In the genomic region with DNA sequence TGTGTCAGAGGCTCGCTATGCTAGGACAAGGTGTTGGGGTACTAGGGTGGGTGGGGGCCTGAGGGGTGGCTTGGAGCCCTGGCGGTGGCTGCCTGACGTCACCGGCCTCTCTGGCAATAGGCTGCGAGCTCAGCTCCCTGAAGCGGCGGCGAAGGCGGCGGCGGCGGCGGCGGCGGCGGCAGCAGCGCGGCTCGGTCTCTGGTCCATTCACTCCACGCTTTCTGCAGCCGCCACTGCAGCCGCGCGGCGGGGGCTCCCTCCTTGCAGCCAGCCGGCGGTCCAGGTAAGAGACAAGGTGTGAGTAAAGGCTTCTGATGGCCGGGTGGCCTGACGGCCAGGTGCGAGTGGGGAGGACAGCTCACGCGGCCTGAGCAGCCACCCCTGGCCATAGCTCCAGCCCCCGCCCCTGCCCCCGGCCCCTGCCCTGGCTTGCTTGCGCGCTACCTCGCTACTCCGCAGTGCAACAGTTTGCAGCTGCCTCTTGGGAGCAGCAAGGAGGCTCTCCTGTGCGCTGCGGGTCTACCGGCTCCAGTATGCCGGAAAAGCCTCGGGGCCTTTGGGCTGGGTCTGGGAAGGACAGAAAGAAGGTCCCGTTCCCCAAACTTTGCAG, we compare ENCODE assay signal across 10 cellular contexts. TPM values are rescaled to one million over a fixed set of nuclear protein-coding genes. Genes with fewer than 3 reads are reported as not detected.
DNase-seq lines count a peak whose midpoint lies in the region; ATAC-seq, FAIRE-seq and TF ChIP-seq lines count a peak whose summit lies in the region.
"Had no signal": no experiment of that assay in that cellular context is flagged by ENCODE, and none has a peak within 500 bp of the region (broad histone marks: within the 10 kb centered on the region; RNA-seq: fewer than 3 reads in every experiment).

Gene C11orf87, plus strand, starts transcription at position 210 of the 610 bp plus-strand sequence. CDS start 1,444 bp downstream, outside the sequence.

- FAIRE-seq in frontal cortex (lab: Jason Lieb, UNC) = no peak

- TF ChIP-seq CTCF in progenitor cell of endocrine pancreas (IDR thresholded peaks at IDR 0.05; ENCODE audit: unreplicated experiment) (no peak), omental fat pad (IDR thresholded peaks at IDR 0.05) (no peak)

- H3K4me3 Mint-ChIP-seq in progenitor cell of endocrine pancreas (ENCODE audit: low read depth) (peak within 1 kb of the TSS; percentile 59), immature natural killer cell (peak within 1 kb of the TSS in 1 of 5 donors; percentile 2)
- H3K4me3 Mint-ChIP-seq: stimulated activated naive CD8-positive, alpha-beta T cell treated with anti-CD3 and anti-CD28 coated beads, Interleukin-15, Interleukin-2, amounts not matched to agents 100 ng/mL and 50 ng/mL, for 24 hours had no signal

- no peaks in the 10 kb centered on the region for H3K9me3 Mint-ChIP-seq in progenitor cell of endocrine pancreas (ENCODE audit: low read depth)
- peaks cover 2 to 22% (median 9%) of the 10 kb centered on the region in 6 donors for H3K9me3 Mint-ChIP-seq in immature natural killer cell
- H3K9me3 Mint-ChIP-seq: stimulated activated naive CD8-positive, alpha-beta T cell treated with anti-CD3 and anti-CD28 coated beads, Interleukin-15, Interleukin-2, amounts not matched to agents 100 ng/mL and 50 ng/mL, for 24 hours had no signal

- peaks cover 77% of the 10 kb centered on the region for H3K27me3 Mint-ChIP-seq in progenitor cell of endocrine pancreas
- peaks cover 8 to 15% (median 9%) of the 10 kb centered on the region in 3 donors for H3K27me3 Mint-ChIP-seq in immature natural killer cell (ENCODE audit: low read depth in 3 of 3)

- DNase-seq in DMS53 (lab: John Stamatoyannopoulos, UW) = peak; percentile 73
- peak; percentile 76 for DNase-seq in NCI-H774 (lab: John Stamatoyannopoulos, UW)
- DNase-seq in frontal cortex (ENCODE audit: low spot score in 2 of 2) = peak in 1 of 2 donors; percentile 30
- no peak for DNase-seq in progenitor cell of endocrine pancreas (ENCODE audit: low spot score, unreplicated experiment)
- no peak for DNase-seq in COLO829 (ENCODE audit: low spot score)
- DNase-seq in omental fat pad (ENCODE audit: low spot score) = no peak
- DNase-seq in immature natural killer cell = no peak
- DNase-seq: activated effector memory CD4-positive, alpha-beta T cell treated with Interleukin-2 at 50 U/mL for 16 hours had no signal

- H3K4me1 Mint-ChIP-seq in progenitor cell of endocrine pancreas (ENCODE audit: low read depth) (peaks cover 4% of the 10 kb centered on the region), immature natural killer cell (no peaks in the 10 kb centered on the region)

- H3K27ac Mint-ChIP-seq in progenitor cell of endocrine pancreas = no peak within 1 kb of the TSS
- no peak within 1 kb of the TSS for H3K27ac Mint-ChIP-seq in immature natural killer cell
- H3K27ac Mint-ChIP-seq: stimulated activated naive CD8-positive, alpha-beta T cell treated with anti-CD3 and anti-CD28 coated beads, Interleukin-15, Interleukin-2, amounts not matched to agents 100 ng/mL and 50 ng/mL, for 24 hours had no signal

- no peak for ATAC-seq in omental fat pad (ENCODE audit: low FRiP score)
- no peak for ATAC-seq in GM21619 (IDR thresholded peaks at IDR 0.05; ENCODE audit: unreplicated experiment)

- H3K36me3 Mint-ChIP-seq in progenitor cell of endocrine pancreas (ENCODE audit: insufficient read depth) (no peaks in the 10 kb centered on the region), immature natural killer cell (peaks cover 0 to 4% (median 0%) of the 10 kb centered on the region in 3 donors)

RNA-seq across cellular contexts. Expression of gene C11orf87, which starts in this region (rescaled TPM):
- 34.2 TPM for total RNA-seq in frontal cortex
- 1.4 and 2.0 TPM in 2 replicates for total RNA-seq in progenitor cell of endocrine pancreas
- under 1 TPM; 0.09 to 0.32 (median 0.12) TPM for total RNA-seq in omental fat pad
- under 1 TPM in 1 of 3 donors, not detected in 2; 0.06 TPM for polyA plus RNA-seq in immature natural killer cell

Comparison
In these comparisons a context has a peak if more than half of its experiments do, and no peak if none do; other contexts are left out.
1. RNA of gene C11orf87 (total RNA-seq): 34.2 TPM in frontal cortex (single experiment); 1.4 to 2.0 TPM in progenitor cell of endocrine pancreas and 0.09 to 0.32 TPM in omental fat pad; every median in the first group is over 10 times any median in the second.
2. DNase-seq: peak in DMS53 (single experiment) and NCI-H774 (single experiment); none in progenitor cell of endocrine pancreas (single experiment), COLO829 (single experiment), omental fat pad (single experiment) and immature natural killer cell (0 of 3).